In genomic region chr9:72149231-72149975, GRCh38 we compare ENCODE assay signal across 9 cellular contexts. TPM values are rescaled to one million over a fixed set of nuclear protein-coding genes. Genes with fewer than 3 reads are reported as not detected.
DNase-seq lines count a peak whose midpoint lies in the region; ATAC-seq and TF ChIP-seq lines count a peak whose summit lies in the region.
"Had no signal": no experiment of that assay in that cellular context is flagged by ENCODE, and none has a peak within 500 bp of the region (broad histone marks: within the 10 kb centered on the region; RNA-seq: fewer than 3 reads in every experiment).

Gene GDA (plus strand): TSS chr9:72149440. CDS start chr9:72149560, 120 bp downstream.

- DNase-seq in Caki2 (ENCODE audit: low read depth) (peak; percentile 81), BE2C (no peak), dedifferentiated amniotic fluid mesenchymal stem cell (ENCODE audit: extremely low spot score) (no peak)
- DNase-seq in stimulated activated effector memory CD8-positive, alpha-beta T cell treated with anti-CD3 and anti-CD28 coated beads, Interleukin-12 subunit alpha, Interleukin-12 subunit beta, amount 100 ng/mL, for 72 hours (ENCODE audit: low spot score in 2 of 2): no peak
- DNase-seq: NCI-H187 treated with DMSO at 0.1 percent for 48 hours had no signal

- TF ChIP-seq CTCF in brain (conservative IDR thresholded peaks at IDR 0.05) (no peak), BE2C (IDR thresholded peaks at IDR 0.05; ENCODE audit: low read depth, low read length) (no peak)

- H3K36me3 ChIP-seq in mesodermal cell (ENCODE audit: control insufficient read depth, insufficient read depth, low read length) (no peaks in the 10 kb centered on the region), BE2C (no peaks in the 10 kb centered on the region)

- H3K9me3 ChIP-seq in mesodermal cell (ENCODE audit: control insufficient read depth, low read length) (no peaks in the 10 kb centered on the region), BE2C (no peaks in the 10 kb centered on the region)

- H3K27me3 Mint-ChIP-seq in brain: peaks cover 50% of the 10 kb centered on the region

- peaks cover 0 to 4% (median 4%) of the 10 kb centered on the region in 5 experiments for H3K9me3 Mint-ChIP-seq in brain
- H3K9me3 Mint-ChIP-seq in stimulated activated effector memory CD8-positive, alpha-beta T cell treated with anti-CD3 and anti-CD28 coated beads, Interleukin-12 subunit alpha, Interleukin-12 subunit beta, amount 100 ng/mL, for 72 hours: no peaks in the 10 kb centered on the region

- peak within 1 kb of the TSS; percentile 29 for H3K4me3 ChIP-seq in mesodermal cell (ENCODE audit: extremely low read depth, insufficient read depth, low read length, poor library complexity, severe bottlenecking)
- H3K4me3 ChIP-seq in BE2C (ENCODE audit: low read depth, low read length): no peak within 1 kb of the TSS

- peak; percentile 47 for ATAC-seq in HG02588 (IDR thresholded peaks at IDR 0.05; ENCODE audit: unreplicated experiment)
- no peak for ATAC-seq in stimulated activated effector memory CD8-positive, alpha-beta T cell treated with anti-CD3 and anti-CD28 coated beads, Interleukin-12 subunit alpha, Interleukin-12 subunit beta, amount 100 ng/mL, for 72 hours
- ATAC-seq in GM18867 (IDR thresholded peaks at IDR 0.05; ENCODE audit: unreplicated experiment): no peak

- no peak within 1 kb of the TSS for H3K27ac ChIP-seq in mesodermal cell (ENCODE audit: low read depth, low read length, severe bottlenecking)

- in situ Hi-C loops in Caki2 (cut with HindIII; ENCODE audit: low pct_unique_long_range_greater_than_20kb, low sequenced_read_pairs): no loop called here

- peaks cover 23% of the 10 kb centered on the region for H3K27me3 ChIP-seq in BE2C

- peaks cover 21% of the 10 kb centered on the region for H3K4me1 Mint-ChIP-seq in brain
- no peaks in the 10 kb centered on the region for H3K4me1 Mint-ChIP-seq in stimulated activated effector memory CD8-positive, alpha-beta T cell treated with anti-CD3 and anti-CD28 coated beads, Interleukin-12 subunit alpha, Interleukin-12 subunit beta, amount 100 ng/mL, for 72 hours

- peak within 1 kb of the TSS in 1 of 5 experiments; percentile 48 for H3K27ac Mint-ChIP-seq in brain
- H3K27ac Mint-ChIP-seq in stimulated activated effector memory CD8-positive, alpha-beta T cell treated with anti-CD3 and anti-CD28 coated beads, Interleukin-12 subunit alpha, Interleukin-12 subunit beta, amount 100 ng/mL, for 72 hours: no peak within 1 kb of the TSS

- peak within 1 kb of the TSS; percentile 78 to 86 (median 82) for H3K4me3 Mint-ChIP-seq in brain
- no peak within 1 kb of the TSS for H3K4me3 Mint-ChIP-seq in stimulated activated effector memory CD8-positive, alpha-beta T cell treated with anti-CD3 and anti-CD28 coated beads, Interleukin-12 subunit alpha, Interleukin-12 subunit beta, amount 100 ng/mL, for 72 hours

- H3K4me1 ChIP-seq in mesodermal cell (ENCODE audit: control insufficient read depth, insufficient read depth, low read length, poor library complexity, severe bottlenecking) (peaks cover 6% of the 10 kb centered on the region), BE2C (no peaks in the 10 kb centered on the region)

- H3K36me3 Mint-ChIP-seq in brain: no peaks in the 10 kb centered on the region
- H3K36me3 Mint-ChIP-seq in stimulated activated effector memory CD8-positive, alpha-beta T cell treated with anti-CD3 and anti-CD28 coated beads, Interleukin-12 subunit alpha, Interleukin-12 subunit beta, amount 100 ng/mL, for 72 hours: no peaks in the 10 kb centered on the region

- WGBS in mesodermal cell (ENCODE audit: insufficient coverage in 2 of 2), 2 experiments: 3 to 4% methylated on average over 58 to 59 of the region's 70 CpGs

RNA-seq across cellular contexts. Expression of gene GDA, which starts in this region (rescaled TPM):
- total RNA-seq in Caki2 (2014; rRNA removed; shearing (Covaris generic); ENCODE audit: low replicate concordance): 26.3 and 31.2 TPM in 2 replicates
- polyA plus RNA-seq in brain (ENCODE audit: insufficient read depth, low read depth, low replicate concordance): 10.5 TPM
- not detected for polyA plus RNA-seq in mesodermal cell (2013, experiment 1 of 2)
- polyA plus RNA-seq in mesodermal cell (2013, experiment 2 of 2): not detected
- not detected for polyA plus RNA-seq in BE2C (2012; ENCODE audit: insufficient read depth, insufficient read length, low read depth)
